Comparison of ENCODE assay signal across 15 cellular contexts in the genomic region with DNA sequence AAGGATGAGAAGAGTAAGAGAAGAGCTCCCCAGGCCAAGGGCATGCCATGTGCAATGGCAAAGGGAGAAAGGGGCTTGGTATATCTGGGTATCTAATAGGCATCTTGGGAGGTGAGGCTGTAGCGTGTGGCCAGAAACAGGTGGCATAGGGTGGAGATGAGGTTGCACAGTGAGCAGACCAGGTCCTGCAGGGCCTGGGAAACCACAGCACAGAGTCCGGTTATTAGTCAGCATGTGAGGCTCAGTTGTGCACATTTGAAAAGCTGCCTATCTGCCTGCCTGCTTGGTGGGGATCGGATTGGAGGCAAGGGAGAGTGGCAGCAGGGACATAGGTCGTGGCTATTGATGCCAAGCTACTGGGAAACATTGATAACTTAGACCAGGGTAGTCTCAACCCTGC.
DNase-seq lines count a peak whose midpoint lies in the region; ATAC-seq and TF ChIP-seq lines count a peak whose summit lies in the region.
"Had no signal": no experiment of that assay in that cellular context is flagged by ENCODE, and none has a peak within 500 bp of the region (broad histone marks: within the 10 kb centered on the region; RNA-seq: fewer than 3 reads in every experiment).

No MANE protein-coding gene starts in this region.

- peak; percentile 69 for DNase-seq in myocyte (ENCODE audit: low read depth)
- no peak for DNase-seq in NCI-H1930 (lab: John Stamatoyannopoulos, UW)
- DNase-seq in NCI-H524 (lab: John Stamatoyannopoulos, UW): no peak
- no peak for DNase-seq in activated CD8-positive, alpha-beta memory T cell treated with anti-CD3 and anti-CD28 coated beads, Interleukin-2, amount 50 U/mL, for 4 hours
- no peak for DNase-seq in Calu3
- DNase-seq: CD4-positive, alpha-beta memory T cell; dermis blood vessel endothelial cell; glutamatergic neuron; NCI-H2171 treated with DMSO at 0.1 percent for 48 hours; tibial artery had no signal

- peaks cover 8% of the 10 kb centered on the region for H3K27me3 Mint-ChIP-seq in Calu3 (ENCODE audit: unreplicated experiment)
- H3K27me3 Mint-ChIP-seq: progenitor cell of endocrine pancreas had no signal

- no peaks in the 10 kb centered on the region for H3K36me3 Mint-ChIP-seq in Calu3 (ENCODE audit: insufficient read depth, unreplicated experiment)
- H3K36me3 Mint-ChIP-seq: activated naive CD4-positive, alpha-beta T cell treated with anti-CD3 and anti-CD28 coated beads, Interleukin-2, amount 50 U/mL, for 24 hours; CD4-positive, alpha-beta memory T cell had no signal

- no peak for TF ChIP-seq CTCF in Calu3 (IDR thresholded peaks at IDR 0.05; ENCODE audit: unreplicated experiment)

- H3K4me3 Mint-ChIP-seq in Calu3 (ENCODE audit: low read depth, unreplicated experiment): no peak overlapping the region
- H3K4me3 Mint-ChIP-seq: activated naive CD4-positive, alpha-beta T cell treated with anti-CD3 and anti-CD28 coated beads, Interleukin-2, amount 50 U/mL, for 24 hours; CD4-positive, alpha-beta memory T cell had no signal

- CTCF ChIA-PET in Calu3 (lab: Charles Lee): no interaction called here

- H3K4me1 Mint-ChIP-seq in Calu3 (ENCODE audit: low read depth, unreplicated experiment): peaks cover 9% of the 10 kb centered on the region
- H3K4me1 Mint-ChIP-seq: activated naive CD4-positive, alpha-beta T cell treated with anti-CD3 and anti-CD28 coated beads, Interleukin-2, amount 50 U/mL, for 24 hours; CD4-positive, alpha-beta memory T cell had no signal

- no peaks in the 10 kb centered on the region for H3K9me3 Mint-ChIP-seq in Calu3 (ENCODE audit: low read depth, unreplicated experiment)
- H3K9me3 Mint-ChIP-seq: activated naive CD4-positive, alpha-beta T cell treated with anti-CD3 and anti-CD28 coated beads, Interleukin-2, amount 50 U/mL, for 24 hours had no signal

- BruUV-seq in Calu3 (replicated peaks; lab: Mats Ljungman, UMichigan): no TSS peak

- no peak overlapping the region for H3K27ac Mint-ChIP-seq in Calu3 (ENCODE audit: unreplicated experiment)
- H3K27ac Mint-ChIP-seq: activated naive CD4-positive, alpha-beta T cell treated with anti-CD3 and anti-CD28 coated beads, Interleukin-2, amount 50 U/mL, for 24 hours; CD4-positive, alpha-beta memory T cell; progenitor cell of endocrine pancreas had no signal

- intact Hi-C loops in Calu3 (cut with micrococcal nuclease; ENCODE audit: unreplicated experiment): no loop called here

- ATAC-seq in GM18870 (IDR thresholded peaks at IDR 0.05; ENCODE audit: unreplicated experiment) (peak; percentile 90), GM21528 (IDR thresholded peaks at IDR 0.05; ENCODE audit: low FRiP score, unreplicated experiment) (peak; percentile 89), HG03066 (IDR thresholded peaks at IDR 0.05; ENCODE audit: low read depth, unreplicated experiment) (peak; percentile 87)
